ENCODE assay signal across 6 cellular contexts in the genomic region with DNA sequence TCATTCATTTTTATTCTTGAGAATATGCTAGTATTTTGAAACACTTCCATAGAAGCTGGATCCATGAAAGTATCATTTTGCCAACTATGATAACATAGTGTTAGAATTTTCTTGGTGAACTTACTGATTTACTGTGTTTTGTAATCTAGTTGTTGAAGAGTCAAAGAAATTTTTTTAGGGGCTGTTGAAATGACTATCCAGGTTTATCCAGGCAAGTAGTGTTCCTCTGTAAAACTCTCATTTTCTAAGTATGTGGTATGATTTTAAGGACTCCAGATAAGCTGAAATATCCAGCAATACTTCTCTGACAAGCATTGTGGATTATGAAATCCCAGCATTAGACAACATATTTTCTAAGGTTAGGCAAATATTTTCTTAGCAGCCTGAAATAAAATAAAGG.
"Had no signal": no experiment of that assay in that cellular context is flagged by ENCODE, and none has a peak within 500 bp of the region (broad histone marks: within the 10 kb centered on the region; RNA-seq: fewer than 3 reads in every experiment).

No MANE protein-coding gene starts in this region.

- FAIRE-seq: H1, H54, HepG2 had no signal

- H3K4me3 ChIP-seq: GM23338 had no signal

- DNase-seq: H9, HCEC 1CT had no signal
